In the genomic region with DNA sequence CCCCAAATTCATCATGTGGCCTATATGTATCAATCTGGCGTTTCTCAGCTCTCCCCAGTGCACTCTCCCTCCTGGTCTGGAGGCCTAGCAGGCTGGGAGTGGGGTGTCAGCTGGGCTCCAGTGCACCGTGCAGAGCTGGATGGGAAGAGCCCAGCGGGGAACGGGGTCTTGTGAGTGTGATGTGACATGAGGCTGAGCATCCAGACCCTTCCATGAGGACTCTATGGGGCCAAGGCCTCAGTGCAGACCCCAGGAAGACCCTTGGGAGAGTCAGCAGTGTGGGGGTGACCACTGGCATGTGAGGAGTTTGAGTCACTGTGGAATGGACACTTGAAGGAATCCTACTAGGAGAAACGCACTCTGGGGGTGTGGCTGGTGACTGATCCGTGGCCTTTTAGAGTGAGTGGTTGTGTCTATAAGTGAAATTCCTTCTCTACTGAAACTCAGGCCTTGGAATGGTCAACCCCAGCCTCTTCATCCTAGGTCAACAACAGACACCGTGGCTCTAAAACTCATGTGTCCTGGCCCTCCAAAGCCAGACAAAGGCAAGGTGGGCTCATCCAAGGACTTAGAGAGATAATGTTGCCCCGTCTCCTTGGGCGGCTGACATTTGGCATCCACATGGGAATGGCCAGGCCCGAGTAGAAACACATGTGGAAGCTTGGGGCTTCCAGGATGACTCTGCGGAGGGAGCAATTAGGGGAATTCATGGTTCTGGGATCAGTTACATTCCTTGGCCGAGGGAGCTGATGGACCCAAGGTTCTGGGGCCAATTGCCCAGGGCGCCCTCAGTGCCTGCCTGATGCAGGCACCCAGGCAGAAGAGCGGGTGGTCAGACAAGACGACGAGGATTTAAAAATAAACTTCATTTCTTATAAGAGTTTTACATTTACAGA, we compare ENCODE assay signal across 16 cellular contexts.
DNase-seq lines count a peak whose midpoint lies in the region; TF ChIP-seq lines count a peak whose summit lies in the region.
"Had no signal": no experiment of that assay in that cellular context is flagged by ENCODE, and none has a peak within 500 bp of the region (broad histone marks: within the 10 kb centered on the region; RNA-seq: fewer than 3 reads in every experiment).

No MANE protein-coding gene starts in this region.

- CTCF ChIA-PET in CD4-positive, alpha-beta memory T cell (lab: Charles Lee; ENCODE audit: partially characterized antibody) = no interaction called here

- peaks cover 0 to 2% (median 0%) of the 10 kb centered on the region in 3 experiments for H3K27me3 ChIP-seq in neuronal stem cell (ENCODE audit: control insufficient read depth in 3 of 3, insufficient read depth in 3 of 3, low read depth in 1 of 3, low read length in 3 of 3)
- no peaks in the 10 kb centered on the region for H3K27me3 ChIP-seq in CD4-positive, alpha-beta memory T cell (ENCODE audit: insufficient read depth, low read length)

- H3K18ac ChIP-seq in neuronal stem cell (ENCODE audit: low read length) = no peak overlapping the region

- no peak overlapping the region for H3K4me2 ChIP-seq in neuronal stem cell (ENCODE audit: insufficient read depth, low read length, poor library complexity, severe bottlenecking)
- H3K4me2 ChIP-seq: A549 had no signal

- no peak overlapping the region for H3K4ac ChIP-seq in neuronal stem cell (ENCODE audit: low read length)

- intact Hi-C loops in CD14-positive monocyte (cut with micrococcal nuclease) = no loop called here
- intact Hi-C loops in CD4-positive, alpha-beta memory T cell (cut with micrococcal nuclease) = no loop called here

- no peak overlapping the region for H2BK120ac ChIP-seq in neuronal stem cell (ENCODE audit: low read depth, low read length)

- H3K4me1 ChIP-seq in neuronal stem cell (ENCODE audit: control insufficient read depth in 2 of 2, insufficient read depth in 1 of 2, low read depth in 1 of 2, low read length in 2 of 2) = peaks cover 0 to 3% of the 10 kb centered on the region in 2 donors
- H3K4me1 ChIP-seq in CD4-positive, alpha-beta memory T cell (ENCODE audit: insufficient read depth, low read length) = no peaks in the 10 kb centered on the region
- H3K4me1 ChIP-seq: A549 had no signal

- no peak overlapping the region for H3K14ac ChIP-seq in neuronal stem cell (ENCODE audit: low read length)

- peaks cover 0 to 2% (median 0%) of the 10 kb centered on the region in 7 donors for H3K9me3 Mint-ChIP-seq in CD14-positive monocyte
- H3K9me3 Mint-ChIP-seq in CD4-positive, alpha-beta memory T cell = no peaks in the 10 kb centered on the region

- no peak overlapping the region for H2BK5ac ChIP-seq in neuronal stem cell (ENCODE audit: low read length)

- no peak overlapping the region for H3K4me3 ChIP-seq in HFF-Myc (replicated peaks; ENCODE audit: low read depth, low read length)
- H3K4me3 ChIP-seq in foreskin fibroblast (ENCODE audit: low read depth in 1 of 2, low read length in 2 of 2) = no peak overlapping the region
- no peak overlapping the region for H3K4me3 ChIP-seq in neuronal stem cell (ENCODE audit: low read length in 2 of 2)
- H3K4me3 ChIP-seq in CD4-positive, alpha-beta memory T cell (ENCODE audit: low read length in 2 of 2) = no peak overlapping the region
- H3K4me3 ChIP-seq: A549 had no signal

- no peak overlapping the region for H2BK15ac ChIP-seq in neuronal stem cell (ENCODE audit: low read length)

- H3K79me1 ChIP-seq in neuronal stem cell (ENCODE audit: low read depth, low read length) = no peaks in the 10 kb centered on the region

- H3K9ac ChIP-seq in neuronal stem cell (ENCODE audit: low read depth, low read length, poor library complexity) = peak overlapping the region; percentile 2

- no peaks in the 10 kb centered on the region for H3K4me1 Mint-ChIP-seq in CD14-positive monocyte
- H3K4me1 Mint-ChIP-seq in CD4-positive, alpha-beta memory T cell = no peaks in the 10 kb centered on the region
- H3K4me1 Mint-ChIP-seq: CD4-positive, CD25-positive, alpha-beta regulatory T cell had no signal

- in situ Hi-C loops in GM13977 (cut with MboI; ENCODE audit: low pct_unique_long_range_greater_than_20kb, low sequenced_read_pairs, unreplicated experiment) = no loop called here

- no peaks in the 10 kb centered on the region for H3K36me3 Mint-ChIP-seq in CD14-positive monocyte
- no peaks in the 10 kb centered on the region for H3K36me3 Mint-ChIP-seq in CD4-positive, alpha-beta memory T cell
- H3K36me3 Mint-ChIP-seq: CD4-positive, CD25-positive, alpha-beta regulatory T cell had no signal

- no peak overlapping the region for H3K27ac ChIP-seq in neuronal stem cell (replicated peaks; ENCODE audit: low read length)
- H3K27ac ChIP-seq in CD4-positive, alpha-beta memory T cell (ENCODE audit: low read depth, low read length) = no peak overlapping the region
- H3K27ac ChIP-seq: RWPE1 had no signal

- POLR2A ChIA-PET in CD4-positive, alpha-beta memory T cell (lab: Charles Lee; ENCODE audit: partially characterized antibody) = no interaction called here

- H2BK12ac ChIP-seq in neuronal stem cell (ENCODE audit: low read length) = no peak overlapping the region

- H4K91ac ChIP-seq in neuronal stem cell (ENCODE audit: low read depth, low read length, poor library complexity) = no peak overlapping the region

- TF ChIP-seq CTCF in AG09319 (IDR thresholded peaks at IDR 0.05; ENCODE audit: low read depth, low read length) (no peak), HFF-Myc (IDR thresholded peaks at IDR 0.05; ENCODE audit: low read depth, low read length, missing control alignments) (no peak), foreskin fibroblast (IDR thresholded peaks at IDR 0.05; ENCODE audit: low read depth, low read length) (no peak), CD14-positive monocyte (IDR thresholded peaks at IDR 0.05) (no peak), GM13977 (IDR thresholded peaks at IDR 0.05; ENCODE audit: extremely low read depth, insufficient read depth, missing control alignments) (no peak)

- H3K36me3 ChIP-seq in neuronal stem cell (replicated peaks in 1 of 2; ENCODE audit: control insufficient read depth in 2 of 2, insufficient read depth in 2 of 2, low read length in 2 of 2) = no peaks in the 10 kb centered on the region
- no peaks in the 10 kb centered on the region for H3K36me3 ChIP-seq in CD4-positive, alpha-beta memory T cell (ENCODE audit: insufficient read depth, low read length)

- H3K23ac ChIP-seq in neuronal stem cell (ENCODE audit: low read depth, low read length, poor library complexity) = no peak overlapping the region

- H3K27ac Mint-ChIP-seq in CD14-positive monocyte = peak overlapping the region in 1 of 7 donors; percentile 7
- H3K27ac Mint-ChIP-seq in CD4-positive, alpha-beta memory T cell = no peak overlapping the region
- H3K27ac Mint-ChIP-seq: CD4-positive, CD25-positive, alpha-beta regulatory T cell had no signal

- no peaks in the 10 kb centered on the region for H3K9me3 ChIP-seq in neuronal stem cell (replicated peaks in 1 of 2; ENCODE audit: control insufficient read depth in 2 of 2, insufficient read depth in 1 of 2, low read depth in 1 of 2, low read length in 2 of 2)
- no peaks in the 10 kb centered on the region for H3K9me3 ChIP-seq in CD4-positive, alpha-beta memory T cell (ENCODE audit: control insufficient read depth in 1 of 2, low read length in 2 of 2)
- H3K9me3 ChIP-seq: A549 had no signal

- no peak overlapping the region for H4K8ac ChIP-seq in neuronal stem cell (ENCODE audit: low read depth, low read length)

- peaks cover 4 to 10% (median 10%) of the 10 kb centered on the region in 3 donors for H3K27me3 Mint-ChIP-seq in CD14-positive monocyte (ENCODE audit: low read depth in 3 of 3)
- peaks cover 11 to 12% of the 10 kb centered on the region in 2 donors for H3K27me3 Mint-ChIP-seq in CD4-positive, alpha-beta memory T cell
- H3K27me3 Mint-ChIP-seq: CD4-positive, CD25-positive, alpha-beta regulatory T cell had no signal

- DNase-seq in AG09319 (ENCODE audit: extremely low read depth, low read depth) (peak; percentile 64), HFF-Myc (ENCODE audit: extremely low read depth, low read depth) (peak; percentile 65), foreskin fibroblast (peak; percentile 39 to 83), neuronal stem cell (ENCODE audit: low spot score) (no peak), CD14-positive monocyte (ENCODE audit: low spot score) (no peak), GM13977 (ENCODE audit: low spot score) (no peak)
- no peak for DNase-seq in CD4-positive, alpha-beta memory T cell
- DNase-seq: Calu3; CD4-positive, CD25-positive, alpha-beta regulatory T cell; DMS53; NCI-H1048; NCI-H1436 treated with DMSO at 0.1 percent for 48 hours; NCI-H2029 treated with DMSO at 0.1 percent for 48 hours; NCI-H748 treated with DMSO at 0.1 percent for 48 hours had no signal

- no peak overlapping the region for H2AK5ac ChIP-seq in neuronal stem cell (ENCODE audit: low read depth, low read length)

- H3K4me3 Mint-ChIP-seq in CD14-positive monocyte = no peak overlapping the region
- no peak overlapping the region for H3K4me3 Mint-ChIP-seq in CD4-positive, alpha-beta memory T cell
- H3K4me3 Mint-ChIP-seq: CD4-positive, CD25-positive, alpha-beta regulatory T cell had no signal

- H2AFZ ChIP-seq in neuronal stem cell (ENCODE audit: low read length) = no peak overlapping the region

- WGBS in neuronal stem cell (ENCODE audit: extremely low coverage in 2 of 2, insufficient read length in 2 of 2, insufficient replicate concordance in 1 of 2), 2 donors = no CpG with 5 or more reads among the region's 16 CpGs

Comparison
In these comparisons a context has a peak if more than half of its experiments do, and no peak if none do; other contexts are left out.
1. DNase-seq: peak in AG09319 (single experiment), HFF-Myc (single experiment) and foreskin fibroblast (2 of 2); none in neuronal stem cell (single experiment), CD14-positive monocyte (single experiment), CD4-positive, alpha-beta memory T cell (0 of 5) and GM13977 (single experiment).